Comparison of ENCODE assay signal across 1 cellular context in the genomic region with DNA sequence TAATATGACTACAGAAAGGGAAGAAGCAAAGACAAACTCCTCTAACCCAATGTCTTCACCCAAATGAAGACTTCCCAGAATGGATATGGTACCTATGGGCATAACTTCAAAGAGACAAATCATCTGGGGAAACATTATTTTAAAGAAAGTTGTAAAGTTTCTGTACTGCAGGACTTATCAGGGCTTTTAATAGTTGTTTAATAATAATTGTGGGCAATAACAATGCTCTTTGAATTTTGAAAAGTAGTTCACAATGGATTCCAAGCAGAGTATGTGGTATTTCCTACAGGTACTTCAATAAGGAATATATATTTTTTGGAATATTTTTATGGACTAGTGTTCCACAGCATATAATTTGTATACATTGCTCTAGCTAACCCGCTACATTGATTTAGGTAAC.
TF ChIP-seq lines count a peak whose summit lies in the region.

No MANE protein-coding gene starts in this region.

TF ChIP-seq in K562, 482 proteins besides CTCF, POLR2A, EP300 and RAD21 (continued from another document):
- TF ChIP-seq, protein P1, sequence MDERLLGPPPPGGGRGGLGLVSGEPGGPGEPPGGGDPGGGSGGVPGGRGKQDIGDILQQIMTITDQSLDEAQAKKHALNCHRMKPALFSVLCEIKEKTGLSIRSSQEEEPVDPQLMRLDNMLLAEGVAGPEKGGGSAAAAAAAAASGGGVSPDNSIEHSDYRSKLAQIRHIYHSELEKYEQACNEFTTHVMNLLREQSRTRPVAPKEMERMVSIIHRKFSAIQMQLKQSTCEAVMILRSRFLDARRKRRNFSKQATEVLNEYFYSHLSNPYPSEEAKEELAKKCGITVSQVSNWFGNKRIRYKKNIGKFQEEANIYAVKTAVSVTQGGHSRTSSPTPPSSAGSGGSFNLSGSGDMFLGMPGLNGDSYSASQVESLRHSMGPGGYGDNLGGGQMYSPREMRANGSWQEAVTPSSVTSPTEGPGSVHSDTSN (CRISPR knock-in tag; IDR thresholded peaks at IDR 0.05; ENCODE audit: low read depth): no peak
- TF ChIP-seq, protein P1 (tag; conservative IDR thresholded peaks at IDR 0.05; ENCODE audit: low read depth): no peak
- TF ChIP-seq ZNF282 (CRISPR knock-in tag; IDR thresholded peaks at IDR 0.05) (no peak), RBM22 (IDR thresholded peaks at IDR 0.05; ENCODE audit: low read depth, low read length, poor library complexity, severe bottlenecking) (no peak), SNIP1 (IDR thresholded peaks at IDR 0.05; ENCODE audit: low read depth) (no peak)
